Comparison of ENCODE assay signal across 1 cellular context in the genomic region with DNA sequence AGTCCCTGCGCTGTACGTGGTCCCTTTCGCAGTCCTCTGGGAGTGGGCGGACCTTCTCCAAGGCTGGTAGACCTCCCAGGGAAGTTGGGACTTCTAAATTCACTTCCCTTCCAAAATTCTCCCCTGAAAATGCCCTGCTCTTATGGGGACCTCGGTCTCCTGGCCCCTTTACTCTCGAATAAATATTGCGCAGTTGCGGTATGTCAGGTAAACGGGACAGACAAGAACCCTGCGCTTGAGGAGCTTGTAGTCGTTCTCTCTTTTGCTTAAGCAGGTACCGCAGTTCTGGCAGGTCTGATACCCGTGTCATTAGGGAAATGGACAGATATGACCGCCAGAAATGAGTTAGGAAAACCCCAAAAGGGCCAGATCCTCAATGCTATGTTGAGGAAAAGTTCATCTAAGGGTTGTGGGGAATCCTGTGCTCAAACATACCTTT.
TF ChIP-seq lines count a peak whose summit lies in the region.

No MANE protein-coding gene starts in this region.

TF ChIP-seq in endothelial cell of umbilical vein, 7 proteins besides CTCF, POLR2A, EP300 and RAD21:
- TF ChIP-seq POLR2AphosphoS5 (IDR thresholded peaks at IDR 0.05; ENCODE audit: insufficient read depth, low read depth, low read length), result no peak
- TF ChIP-seq, protein P1, sequence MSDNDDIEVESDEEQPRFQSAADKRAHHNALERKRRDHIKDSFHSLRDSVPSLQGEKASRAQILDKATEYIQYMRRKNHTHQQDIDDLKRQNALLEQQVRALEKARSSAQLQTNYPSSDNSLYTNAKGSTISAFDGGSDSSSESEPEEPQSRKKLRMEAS (IDR thresholded peaks at IDR 0.05; ENCODE audit: insufficient read depth, insufficient read length), result no peak
- TF ChIP-seq GATA2 (IDR thresholded peaks at IDR 0.05; ENCODE audit: insufficient read depth, insufficient read length, low read depth, low read length), result no peak
- no peak for TF ChIP-seq MYC (IDR thresholded peaks at IDR 0.05; ENCODE audit: low read depth, low read length)
- no peak for TF ChIP-seq JUN (IDR thresholded peaks at IDR 0.05; ENCODE audit: borderline replicate concordance, insufficient read depth, insufficient read length, low read depth)
- no peak for TF ChIP-seq FOS (IDR thresholded peaks at IDR 0.05; ENCODE audit: borderline replicate concordance, insufficient read depth, low read length)
